8 cellular contexts compared by ENCODE assay signal in genomic region chr16:85350973-85351372, GRCh38.
DNase-seq lines count a peak whose midpoint lies in the region; ATAC-seq and TF ChIP-seq lines count a peak whose summit lies in the region.

No MANE protein-coding gene starts in this region.

- in situ Hi-C loops in G401 (cut with HindIII; ENCODE audit: low sequenced_read_pairs): no loop called here

- H3K4me1 Mint-ChIP-seq in mesothelial cell of epicardium (peaks cover 70% of the 10 kb centered on the region), WTC11 (peaks cover 26% of the 10 kb centered on the region)
- peaks cover 0 to 4% of the 10 kb centered on the region in 2 donors for H3K4me1 Mint-ChIP-seq in natural killer cell treated with Interleukin-12 subunit alpha and Interleukin-12 subunit beta and Interleukin-15 and Interleukin-18, amount 100 ng/mL, for 72 hours (ENCODE audit: low read depth in 2 of 2)

- no peaks in the 10 kb centered on the region for H3K36me3 Mint-ChIP-seq in mesothelial cell of epicardium
- no peaks in the 10 kb centered on the region for H3K36me3 Mint-ChIP-seq in natural killer cell treated with Interleukin-12 subunit alpha and Interleukin-12 subunit beta and Interleukin-15 and Interleukin-18, amount 100 ng/mL, for 72 hours
- H3K36me3 Mint-ChIP-seq in WTC11: peaks cover 13% of the 10 kb centered on the region

- H3K27ac Mint-ChIP-seq in mesothelial cell of epicardium: peak overlapping the region; percentile 87
- no peak overlapping the region for H3K27ac Mint-ChIP-seq in natural killer cell treated with Interleukin-12 subunit alpha and Interleukin-12 subunit beta and Interleukin-15 and Interleukin-18, amount 100 ng/mL, for 72 hours
- no peak overlapping the region for H3K27ac Mint-ChIP-seq in WTC11

- ATAC-seq in HG02973 (IDR thresholded peaks at IDR 0.05; ENCODE audit: unreplicated experiment) (no peak), WTC11 (no peak)
- ATAC-seq in natural killer cell treated with Interleukin-12 subunit alpha and Interleukin-12 subunit beta and Interleukin-15 and Interleukin-18, amount 100 ng/mL, for 72 hours: no peak

- TF ChIP-seq CTCF in mesothelial cell of epicardium (IDR thresholded peaks at IDR 0.05; ENCODE audit: unreplicated experiment) (no peak), WTC11 (IDR thresholded peaks at IDR 0.05) (no peak)

- DNase-seq in G401 (ENCODE audit: low spot score): peak; percentile 90
- peak; percentile 71 for DNase-seq in NCI-H510A (lab: John Stamatoyannopoulos, UW)
- peak; percentile 99 for DNase-seq in dedifferentiated amniotic fluid mesenchymal stem cell (ENCODE audit: extremely low spot score)
- DNase-seq in mesothelial cell of epicardium (ENCODE audit: low spot score in 2 of 2, unreplicated experiment in 2 of 2): peak; percentile 59 to 73
- no peak for DNase-seq in UCSD-AML1 (lab: John Stamatoyannopoulos, UW; ENCODE audit: unreplicated experiment)
- no peak for DNase-seq in natural killer cell treated with Interleukin-12 subunit alpha and Interleukin-12 subunit beta and Interleukin-15 and Interleukin-18, amount 100 ng/mL, for 72 hours (ENCODE audit: low spot score)
- DNase-seq in WTC11 (ENCODE audit: low spot score): no peak

- CTCF ChIA-PET in WTC11 (lab: Charles Lee): interaction anchor here (0.8 to 5.2 kb wide), 6 partner anchors 19 to 265 kb away, joined by 3 to 51 read pairs (median 10); no protein-coding TSS in a partner anchor

- peak overlapping the region; percentile 2 for H3K4me3 Mint-ChIP-seq in mesothelial cell of epicardium
- H3K4me3 Mint-ChIP-seq in natural killer cell treated with Interleukin-12 subunit alpha and Interleukin-12 subunit beta and Interleukin-15 and Interleukin-18, amount 100 ng/mL, for 72 hours: no peak overlapping the region
- no peak overlapping the region for H3K4me3 Mint-ChIP-seq in WTC11

- no peaks in the 10 kb centered on the region for H3K9me3 Mint-ChIP-seq in mesothelial cell of epicardium
- peaks cover 3% of the 10 kb centered on the region for H3K9me3 Mint-ChIP-seq in natural killer cell treated with Interleukin-12 subunit alpha and Interleukin-12 subunit beta and Interleukin-15 and Interleukin-18, amount 100 ng/mL, for 72 hours
- H3K9me3 Mint-ChIP-seq in WTC11: peaks cover 14% of the 10 kb centered on the region

- POLR2A ChIA-PET in WTC11 (lab: Charles Lee): no interaction called here

- no peaks in the 10 kb centered on the region for H3K27me3 Mint-ChIP-seq in mesothelial cell of epicardium (ENCODE audit: low read depth)
- H3K27me3 Mint-ChIP-seq in natural killer cell treated with Interleukin-12 subunit alpha and Interleukin-12 subunit beta and Interleukin-15 and Interleukin-18, amount 100 ng/mL, for 72 hours: peaks cover 11 to 23% of the 10 kb centered on the region in 2 donors
- H3K27me3 Mint-ChIP-seq in WTC11 (ENCODE audit: low read depth): no peaks in the 10 kb centered on the region; the same call in 1 of the 2 replicates

TF ChIP-seq in WTC11, 78 proteins besides CTCF, POLR2A, EP300 and RAD21:
- TF ChIP-seq, protein P1, sequence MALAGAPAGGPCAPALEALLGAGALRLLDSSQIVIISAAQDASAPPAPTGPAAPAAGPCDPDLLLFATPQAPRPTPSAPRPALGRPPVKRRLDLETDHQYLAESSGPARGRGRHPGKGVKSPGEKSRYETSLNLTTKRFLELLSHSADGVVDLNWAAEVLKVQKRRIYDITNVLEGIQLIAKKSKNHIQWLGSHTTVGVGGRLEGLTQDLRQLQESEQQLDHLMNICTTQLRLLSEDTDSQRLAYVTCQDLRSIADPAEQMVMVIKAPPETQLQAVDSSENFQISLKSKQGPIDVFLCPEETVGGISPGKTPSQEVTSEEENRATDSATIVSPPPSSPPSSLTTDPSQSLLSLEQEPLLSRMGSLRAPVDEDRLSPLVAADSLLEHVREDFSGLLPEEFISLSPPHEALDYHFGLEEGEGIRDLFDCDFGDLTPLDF (CRISPR knock-in tag; IDR thresholded peaks at IDR 0.05): no peak
- no peak for TF ChIP-seq CREB1 (CRISPR knock-in tag; IDR thresholded peaks at IDR 0.05)
- TF ChIP-seq, protein P2, sequence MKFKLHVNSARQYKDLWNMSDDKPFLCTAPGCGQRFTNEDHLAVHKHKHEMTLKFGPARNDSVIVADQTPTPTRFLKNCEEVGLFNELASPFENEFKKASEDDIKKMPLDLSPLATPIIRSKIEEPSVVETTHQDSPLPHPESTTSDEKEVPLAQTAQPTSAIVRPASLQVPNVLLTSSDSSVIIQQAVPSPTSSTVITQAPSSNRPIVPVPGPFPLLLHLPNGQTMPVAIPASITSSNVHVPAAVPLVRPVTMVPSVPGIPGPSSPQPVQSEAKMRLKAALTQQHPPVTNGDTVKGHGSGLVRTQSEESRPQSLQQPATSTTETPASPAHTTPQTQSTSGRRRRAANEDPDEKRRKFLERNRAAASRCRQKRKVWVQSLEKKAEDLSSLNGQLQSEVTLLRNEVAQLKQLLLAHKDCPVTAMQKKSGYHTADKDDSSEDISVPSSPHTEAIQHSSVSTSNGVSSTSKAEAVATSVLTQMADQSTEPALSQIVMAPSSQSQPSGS (CRISPR knock-in tag; IDR thresholded peaks at IDR 0.05; ENCODE audit: borderline replicate concordance, low read depth): no peak
- TF ChIP-seq E2F5 (CRISPR knock-in tag; IDR thresholded peaks at IDR 0.05): no peak
- TF ChIP-seq ZNF317 (CRISPR knock-in tag; IDR thresholded peaks at IDR 0.05; ENCODE audit: borderline replicate concordance, low read depth): no peak
- TF ChIP-seq ZMAT4 (CRISPR knock-in tag; IDR thresholded peaks at IDR 0.05): no peak
- TF ChIP-seq, protein P3, sequence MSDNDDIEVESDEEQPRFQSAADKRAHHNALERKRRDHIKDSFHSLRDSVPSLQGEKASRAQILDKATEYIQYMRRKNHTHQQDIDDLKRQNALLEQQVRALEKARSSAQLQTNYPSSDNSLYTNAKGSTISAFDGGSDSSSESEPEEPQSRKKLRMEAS (CRISPR knock-in tag; IDR thresholded peaks at IDR 0.05): no peak
- TF ChIP-seq, protein P4, sequence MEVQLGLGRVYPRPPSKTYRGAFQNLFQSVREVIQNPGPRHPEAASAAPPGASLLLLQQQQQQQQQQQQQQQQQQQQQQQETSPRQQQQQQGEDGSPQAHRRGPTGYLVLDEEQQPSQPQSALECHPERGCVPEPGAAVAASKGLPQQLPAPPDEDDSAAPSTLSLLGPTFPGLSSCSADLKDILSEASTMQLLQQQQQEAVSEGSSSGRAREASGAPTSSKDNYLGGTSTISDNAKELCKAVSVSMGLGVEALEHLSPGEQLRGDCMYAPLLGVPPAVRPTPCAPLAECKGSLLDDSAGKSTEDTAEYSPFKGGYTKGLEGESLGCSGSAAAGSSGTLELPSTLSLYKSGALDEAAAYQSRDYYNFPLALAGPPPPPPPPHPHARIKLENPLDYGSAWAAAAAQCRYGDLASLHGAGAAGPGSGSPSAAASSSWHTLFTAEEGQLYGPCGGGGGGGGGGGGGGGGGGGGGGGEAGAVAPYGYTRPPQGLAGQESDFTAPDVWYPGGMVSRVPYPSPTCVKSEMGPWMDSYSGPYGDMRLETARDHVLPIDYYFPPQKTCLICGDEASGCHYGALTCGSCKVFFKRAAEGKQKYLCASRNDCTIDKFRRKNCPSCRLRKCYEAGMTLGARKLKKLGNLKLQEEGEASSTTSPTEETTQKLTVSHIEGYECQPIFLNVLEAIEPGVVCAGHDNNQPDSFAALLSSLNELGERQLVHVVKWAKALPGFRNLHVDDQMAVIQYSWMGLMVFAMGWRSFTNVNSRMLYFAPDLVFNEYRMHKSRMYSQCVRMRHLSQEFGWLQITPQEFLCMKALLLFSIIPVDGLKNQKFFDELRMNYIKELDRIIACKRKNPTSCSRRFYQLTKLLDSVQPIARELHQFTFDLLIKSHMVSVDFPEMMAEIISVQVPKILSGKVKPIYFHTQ (CRISPR knock-in tag; IDR thresholded peaks at IDR 0.05): no peak
- TF ChIP-seq, protein P5, sequence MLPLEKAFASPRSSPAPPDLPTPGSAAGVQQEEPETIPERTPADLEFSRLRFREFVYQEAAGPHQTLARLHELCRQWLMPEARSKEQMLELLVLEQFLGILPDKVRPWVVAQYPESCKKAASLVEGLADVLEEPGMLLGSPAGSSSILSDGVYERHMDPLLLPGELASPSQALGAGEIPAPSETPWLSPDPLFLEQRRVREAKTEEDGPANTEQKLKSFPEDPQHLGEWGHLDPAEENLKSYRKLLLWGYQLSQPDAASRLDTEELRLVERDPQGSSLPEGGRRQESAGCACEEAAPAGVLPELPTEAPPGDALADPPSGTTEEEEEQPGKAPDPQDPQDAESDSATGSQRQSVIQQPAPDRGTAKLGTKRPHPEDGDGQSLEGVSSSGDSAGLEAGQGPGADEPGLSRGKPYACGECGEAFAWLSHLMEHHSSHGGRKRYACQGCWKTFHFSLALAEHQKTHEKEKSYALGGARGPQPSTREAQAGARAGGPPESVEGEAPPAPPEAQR (CRISPR knock-in tag; IDR thresholded peaks at IDR 0.05): no peak
- no peak for TF ChIP-seq NR2C2 (CRISPR knock-in tag; IDR thresholded peaks at IDR 0.05)
- no peak for TF ChIP-seq FOXJ3 (CRISPR knock-in tag; IDR thresholded peaks at IDR 0.05; ENCODE audit: borderline replicate concordance)
- TF ChIP-seq, protein P6, sequence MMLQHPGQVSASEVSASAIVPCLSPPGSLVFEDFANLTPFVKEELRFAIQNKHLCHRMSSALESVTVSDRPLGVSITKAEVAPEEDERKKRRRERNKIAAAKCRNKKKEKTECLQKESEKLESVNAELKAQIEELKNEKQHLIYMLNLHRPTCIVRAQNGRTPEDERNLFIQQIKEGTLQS (CRISPR knock-in tag; conservative IDR thresholded peaks at IDR 0.05): no peak
TF ChIP-seq in WTC11: peak in this region for 0.

Comparison
In these comparisons a context has a peak if more than half of its experiments do, and no peak if none do; other contexts are left out.
1. DNase-seq: peak in G401 (single experiment), NCI-H510A (single experiment), dedifferentiated amniotic fluid mesenchymal stem cell (single experiment) and mesothelial cell of epicardium (2 of 2); none in UCSD-AML1 (single experiment), natural killer cell treated with Interleukin-12 subunit alpha and Interleukin-12 subunit beta and Interleukin-15 and Interleukin-18, amount 100 ng/mL, for 72 hours (single experiment) and WTC11 (single experiment).